In the genomic region with DNA sequence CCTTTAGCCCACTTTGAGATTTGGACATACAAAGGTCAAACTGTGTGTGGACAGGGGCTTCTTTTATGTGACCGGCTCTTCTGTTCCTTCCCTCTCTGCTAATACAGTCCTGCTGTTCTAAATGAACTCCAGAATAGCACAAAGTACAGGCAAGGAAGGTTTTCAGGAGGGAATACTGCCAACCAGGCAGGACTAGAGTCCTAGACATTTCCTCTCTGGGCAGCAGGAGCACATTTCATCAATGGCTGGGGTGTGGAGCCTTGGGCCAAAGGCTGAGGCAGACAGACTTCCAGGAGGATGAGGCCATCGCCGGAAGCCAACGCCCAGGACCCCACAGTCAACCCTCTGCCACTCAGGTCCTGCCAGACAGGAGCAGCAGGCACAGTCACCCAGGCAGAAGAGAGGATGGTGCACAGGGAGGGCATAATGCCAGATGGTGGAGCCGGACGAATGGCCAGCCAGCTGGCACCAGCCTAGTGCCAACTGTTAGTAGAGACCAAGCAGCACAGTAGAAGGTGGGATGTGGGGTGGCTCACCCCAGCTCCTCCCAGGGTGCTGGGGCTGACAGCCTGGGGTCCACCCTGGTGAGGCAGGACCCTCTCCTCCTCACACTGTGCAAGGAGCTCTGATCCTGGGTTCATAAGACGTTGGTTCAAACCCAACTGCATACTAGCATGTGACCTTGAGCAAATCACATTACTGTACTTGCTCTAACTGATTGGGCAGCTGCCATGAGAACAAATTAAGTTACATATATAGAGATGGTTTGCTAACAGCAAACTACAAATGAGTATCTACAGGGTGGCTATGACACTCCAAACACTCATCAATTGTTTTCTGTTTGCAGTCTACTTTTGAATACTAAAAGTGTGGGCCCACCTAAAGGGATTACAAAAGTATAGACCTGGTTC, we compare ENCODE assay signal across 1 cellular context.
TF ChIP-seq lines count a peak whose summit lies in the region.

No MANE protein-coding gene starts in this region.

TF ChIP-seq in SK-N-SH treated with all-trans-retinoic acid at 6 μM for 48 hours, 23 proteins besides CTCF, POLR2A, EP300 and RAD21 (continued from another document):
- TF ChIP-seq, protein P1, sequence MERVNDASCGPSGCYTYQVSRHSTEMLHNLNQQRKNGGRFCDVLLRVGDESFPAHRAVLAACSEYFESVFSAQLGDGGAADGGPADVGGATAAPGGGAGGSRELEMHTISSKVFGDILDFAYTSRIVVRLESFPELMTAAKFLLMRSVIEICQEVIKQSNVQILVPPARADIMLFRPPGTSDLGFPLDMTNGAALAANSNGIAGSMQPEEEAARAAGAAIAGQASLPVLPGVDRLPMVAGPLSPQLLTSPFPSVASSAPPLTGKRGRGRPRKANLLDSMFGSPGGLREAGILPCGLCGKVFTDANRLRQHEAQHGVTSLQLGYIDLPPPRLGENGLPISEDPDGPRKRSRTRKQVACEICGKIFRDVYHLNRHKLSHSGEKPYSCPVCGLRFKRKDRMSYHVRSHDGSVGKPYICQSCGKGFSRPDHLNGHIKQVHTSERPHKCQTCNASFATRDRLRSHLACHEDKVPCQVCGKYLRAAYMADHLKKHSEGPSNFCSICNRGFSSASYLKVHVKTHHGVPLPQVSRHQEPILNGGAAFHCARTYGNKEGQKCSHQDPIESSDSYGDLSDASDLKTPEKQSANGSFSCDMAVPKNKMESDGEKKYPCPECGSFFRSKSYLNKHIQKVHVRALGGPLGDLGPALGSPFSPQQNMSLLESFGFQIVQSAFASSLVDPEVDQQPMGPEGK (CRISPR knock-in tag; IDR thresholded peaks at IDR 0.05; ENCODE audit: borderline replicate concordance): no peak
- TF ChIP-seq ESRRG (CRISPR knock-in tag; IDR thresholded peaks at IDR 0.05) (no peak), SNAI2 (CRISPR knock-in tag; IDR thresholded peaks at IDR 0.05) (no peak), ISL1 (CRISPR knock-in tag; IDR thresholded peaks at IDR 0.05) (no peak), ZFP30 (CRISPR knock-in tag; IDR thresholded peaks at IDR 0.05) (no peak), TCF4 (CRISPR knock-in tag; IDR thresholded peaks at IDR 0.05; ENCODE audit: borderline replicate concordance) (no peak), CSDC2 (CRISPR knock-in tag; IDR thresholded peaks at IDR 0.05) (no peak), ZFP3 (CRISPR knock-in tag; IDR thresholded peaks at IDR 0.05) (no peak)
- TF ChIP-seq, protein P2, sequence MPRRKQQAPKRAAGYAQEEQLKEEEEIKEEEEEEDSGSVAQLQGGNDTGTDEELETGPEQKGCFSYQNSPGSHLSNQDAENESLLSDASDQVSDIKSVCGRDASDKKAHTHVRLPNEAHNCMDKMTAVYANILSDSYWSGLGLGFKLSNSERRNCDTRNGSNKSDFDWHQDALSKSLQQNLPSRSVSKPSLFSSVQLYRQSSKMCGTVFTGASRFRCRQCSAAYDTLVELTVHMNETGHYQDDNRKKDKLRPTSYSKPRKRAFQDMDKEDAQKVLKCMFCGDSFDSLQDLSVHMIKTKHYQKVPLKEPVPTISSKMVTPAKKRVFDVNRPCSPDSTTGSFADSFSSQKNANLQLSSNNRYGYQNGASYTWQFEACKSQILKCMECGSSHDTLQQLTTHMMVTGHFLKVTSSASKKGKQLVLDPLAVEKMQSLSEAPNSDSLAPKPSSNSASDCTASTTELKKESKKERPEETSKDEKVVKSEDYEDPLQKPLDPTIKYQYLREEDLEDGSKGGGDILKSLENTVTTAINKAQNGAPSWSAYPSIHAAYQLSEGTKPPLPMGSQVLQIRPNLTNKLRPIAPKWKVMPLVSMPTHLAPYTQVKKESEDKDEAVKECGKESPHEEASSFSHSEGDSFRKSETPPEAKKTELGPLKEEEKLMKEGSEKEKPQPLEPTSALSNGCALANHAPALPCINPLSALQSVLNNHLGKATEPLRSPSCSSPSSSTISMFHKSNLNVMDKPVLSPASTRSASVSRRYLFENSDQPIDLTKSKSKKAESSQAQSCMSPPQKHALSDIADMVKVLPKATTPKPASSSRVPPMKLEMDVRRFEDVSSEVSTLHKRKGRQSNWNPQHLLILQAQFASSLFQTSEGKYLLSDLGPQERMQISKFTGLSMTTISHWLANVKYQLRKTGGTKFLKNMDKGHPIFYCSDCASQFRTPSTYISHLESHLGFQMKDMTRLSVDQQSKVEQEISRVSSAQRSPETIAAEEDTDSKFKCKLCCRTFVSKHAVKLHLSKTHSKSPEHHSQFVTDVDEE (CRISPR knock-in tag; IDR thresholded peaks at IDR 0.05): no peak
- TF ChIP-seq, protein P3, sequence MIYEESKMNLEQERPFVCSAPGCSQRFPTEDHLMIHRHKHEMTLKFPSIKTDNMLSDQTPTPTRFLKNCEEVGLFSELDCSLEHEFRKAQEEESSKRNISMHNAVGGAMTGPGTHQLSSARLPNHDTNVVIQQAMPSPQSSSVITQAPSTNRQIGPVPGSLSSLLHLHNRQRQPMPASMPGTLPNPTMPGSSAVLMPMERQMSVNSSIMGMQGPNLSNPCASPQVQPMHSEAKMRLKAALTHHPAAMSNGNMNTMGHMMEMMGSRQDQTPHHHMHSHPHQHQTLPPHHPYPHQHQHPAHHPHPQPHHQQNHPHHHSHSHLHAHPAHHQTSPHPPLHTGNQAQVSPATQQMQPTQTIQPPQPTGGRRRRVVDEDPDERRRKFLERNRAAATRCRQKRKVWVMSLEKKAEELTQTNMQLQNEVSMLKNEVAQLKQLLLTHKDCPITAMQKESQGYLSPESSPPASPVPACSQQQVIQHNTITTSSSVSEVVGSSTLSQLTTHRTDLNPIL (CRISPR knock-in tag; IDR thresholded peaks at IDR 0.05; ENCODE audit: low read depth): no peak
